Comparison of ENCODE assay signal across 34 cellular contexts in the genomic region with DNA sequence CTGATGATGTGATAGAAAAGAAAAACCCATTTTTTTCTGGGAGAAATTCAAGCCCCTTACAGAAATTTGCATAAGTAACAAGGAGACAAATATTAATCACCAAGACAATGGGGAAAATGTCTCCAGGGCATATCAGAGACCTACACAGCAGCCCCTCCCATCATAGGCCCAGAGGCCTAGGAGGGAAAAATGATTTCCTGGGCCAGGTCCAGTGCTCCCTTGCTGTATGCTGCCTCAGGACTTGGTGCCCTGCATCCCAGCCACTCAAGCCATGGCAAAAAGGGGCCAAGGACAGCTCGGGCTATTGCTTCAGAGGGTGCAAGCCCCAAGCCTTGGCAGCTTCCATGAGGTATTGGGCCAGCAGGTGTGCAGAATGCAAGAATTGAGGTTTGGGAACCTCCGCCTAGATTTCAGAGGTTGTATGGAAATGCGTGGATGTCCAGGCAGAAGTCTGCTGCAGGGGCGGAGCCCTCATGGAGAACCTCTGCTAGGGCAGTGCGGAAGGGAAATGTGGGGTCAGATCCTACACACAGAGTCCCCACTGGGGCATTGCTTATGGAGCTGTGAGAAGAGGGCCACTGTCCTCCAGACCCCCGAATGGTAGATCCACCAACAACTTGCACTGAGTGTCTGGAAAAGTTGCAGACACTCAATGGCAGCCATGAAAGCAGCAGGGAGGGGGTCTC. TPM values are rescaled to one million over a fixed set of nuclear protein-coding genes. Genes with fewer than 3 reads are reported as not detected.
"Had no signal": no experiment of that assay in that cellular context is flagged by ENCODE, and none has a peak within 500 bp of the region (broad histone marks: within the 10 kb centered on the region; RNA-seq: fewer than 3 reads in every experiment).

No MANE protein-coding gene starts in this region.

- H3K27me3 ChIP-seq: esophagus squamous epithelium, suprapubic skin, transverse colon, upper lobe of right lung, uterus had no signal

- H3K4me2 ChIP-seq: smooth muscle cell had no signal

- H3K27ac ChIP-seq: esophagus squamous epithelium, heart right ventricle, left lung, neutrophil, parathyroid adenoma, suprapubic skin, transverse colon, upper lobe of right lung, uterus had no signal

- H3K9me3 ChIP-seq: suprapubic skin, upper lobe of right lung, uterus had no signal

- DNase-seq: dermis blood vessel endothelial cell; effector memory CD4-positive, alpha-beta T cell; erythroblast; esophagus squamous epithelium; foreskin melanocyte; glutamatergic neuron; heart right ventricle; hippocampal formation; left cardiac atrium; left lung; mesenchymal stem cell; mucosa of descending colon; naive B cell; stimulated activated CD4-positive, alpha-beta T cell treated with anti-CD3 and anti-CD28 coated beads, Interleukin-12 subunit alpha, Interleukin-12 subunit beta, amount 100 ng/mL, for 4 hours; stimulated activated CD4-positive, alpha-beta T cell treated with anti-CD3 and anti-CD28 coated beads, Interleukin-1b, Interleukin-23, amount 100 ng/mL, for 48 hours; stimulated activated CD4-positive, alpha-beta T cell treated with anti-CD3 and anti-CD28 coated beads, Interleukin-4, amount 100 ng/mL, for 1 hour; stimulated activated CD8-positive, alpha-beta memory T cell treated with anti-CD3 and anti-CD28 coated beads, Interleukin-4, amount 100 ng/mL, for 48 hours; stimulated activated naive CD4-positive, alpha-beta T cell; stimulated activated naive CD8-positive, alpha-beta T cell treated with anti-CD3 and anti-CD28 coated beads, Interleukin-15, amount 100 ng/mL, for 72 hours; transverse colon; upper lobe of right lung; uterus had no signal

- H3K36me3 ChIP-seq: heart right ventricle, left lung, neutrophil, suprapubic skin, transverse colon, upper lobe of right lung, uterus had no signal

- H3K4me1 ChIP-seq: parathyroid adenoma, uterus had no signal

- ATAC-seq: heart right ventricle; left cardiac atrium; left lung; mucosa of descending colon; natural killer cell treated with Interleukin-12 subunit alpha and Interleukin-12 subunit beta and Interleukin-15 and Interleukin-18, amount 100 ng/mL, for 72 hours; sciatic nerve; stimulated activated naive CD8-positive, alpha-beta T cell treated with anti-CD3 and anti-CD28 coated beads, Interleukin-15, amount 100 ng/mL, for 72 hours; upper lobe of right lung had no signal

- H3K4me3 Mint-ChIP-seq: mesothelial cell of epicardium; natural killer cell treated with Interleukin-12 subunit alpha and Interleukin-12 subunit beta and Interleukin-15 and Interleukin-18, amount 100 ng/mL, for 72 hours; neural crest cell; stimulated activated naive CD8-positive, alpha-beta T cell treated with anti-CD3 and anti-CD28 coated beads, Interleukin-15, amount 100 ng/mL, for 72 hours had no signal

- H3K4me3 ChIP-seq: esophagus squamous epithelium, heart right ventricle, left lung, mucosa of descending colon, smooth muscle cell, suprapubic skin, transverse colon, upper lobe of right lung, uterus had no signal

- H3K27me3 Mint-ChIP-seq: natural killer cell treated with Interleukin-12 subunit alpha and Interleukin-12 subunit beta and Interleukin-15 and Interleukin-18, amount 100 ng/mL, for 72 hours; stimulated activated naive CD8-positive, alpha-beta T cell treated with anti-CD3 and anti-CD28 coated beads, Interleukin-15, amount 100 ng/mL, for 72 hours had no signal

- H3K9ac ChIP-seq: parathyroid adenoma had no signal

- H3K27ac Mint-ChIP-seq: mesothelial cell of epicardium; natural killer cell treated with Interleukin-12 subunit alpha and Interleukin-12 subunit beta and Interleukin-15 and Interleukin-18, amount 100 ng/mL, for 72 hours; progenitor cell of endocrine pancreas; stimulated activated naive CD8-positive, alpha-beta T cell treated with anti-CD3 and anti-CD28 coated beads, Interleukin-15, amount 100 ng/mL, for 72 hours had no signal

RNA-seq across cellular contexts. Expression of gene TP53TG5, which starts 22.4 kb away (rescaled TPM):
- total RNA-seq: dermis blood vessel endothelial cell; esophagus squamous epithelium; kidney epithelial cell; lower leg skin; lung microvascular endothelial cell; mesothelial cell of epicardium; natural killer cell treated with Interleukin-12 subunit alpha and Interleukin-12 subunit beta and Interleukin-15 and Interleukin-18, amount 100 ng/mL, for 72 hours; neural crest cell; progenitor cell of endocrine pancreas; sciatic nerve; smooth muscle cell; upper lobe of right lung had no signal
